ENCODE assay signal across 1 cellular context in the genomic region with DNA sequence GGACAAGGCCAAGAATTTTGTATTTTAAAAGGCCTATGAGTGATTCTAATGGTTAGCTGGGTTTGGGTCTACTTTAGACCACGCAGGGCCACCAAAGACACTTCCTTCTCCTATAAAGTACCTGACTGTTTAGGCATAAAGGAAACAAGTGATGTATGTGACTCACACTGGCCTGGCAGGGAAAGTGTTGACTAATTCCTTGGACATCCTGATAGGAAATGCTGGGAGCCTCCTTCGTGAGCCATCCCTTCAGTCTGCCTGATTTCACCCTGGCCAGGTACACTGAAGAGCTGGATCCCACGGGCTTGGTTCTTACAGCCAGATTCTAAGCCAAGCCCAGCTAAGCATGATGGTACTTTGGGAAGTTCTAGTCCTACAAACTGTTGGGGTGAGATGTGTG.
TF ChIP-seq lines count a peak whose summit lies in the region.

No MANE protein-coding gene starts in this region.

TF ChIP-seq in IMR-90, 13 proteins besides CTCF, POLR2A, EP300 and RAD21 (continued from another document):
- TF ChIP-seq MAZ (IDR thresholded peaks at IDR 0.05; ENCODE audit: borderline replicate concordance, low read depth, low read length) (no peak), MXI1 (IDR thresholded peaks at IDR 0.05; ENCODE audit: borderline replicate concordance, low read depth, low read length) (no peak)
- TF ChIP-seq, protein P1, sequence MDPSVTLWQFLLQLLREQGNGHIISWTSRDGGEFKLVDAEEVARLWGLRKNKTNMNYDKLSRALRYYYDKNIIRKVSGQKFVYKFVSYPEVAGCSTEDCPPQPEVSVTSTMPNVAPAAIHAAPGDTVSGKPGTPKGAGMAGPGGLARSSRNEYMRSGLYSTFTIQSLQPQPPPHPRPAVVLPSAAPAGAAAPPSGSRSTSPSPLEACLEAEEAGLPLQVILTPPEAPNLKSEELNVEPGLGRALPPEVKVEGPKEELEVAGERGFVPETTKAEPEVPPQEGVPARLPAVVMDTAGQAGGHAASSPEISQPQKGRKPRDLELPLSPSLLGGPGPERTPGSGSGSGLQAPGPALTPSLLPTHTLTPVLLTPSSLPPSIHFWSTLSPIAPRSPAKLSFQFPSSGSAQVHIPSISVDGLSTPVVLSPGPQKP (IDR thresholded peaks at IDR 0.05; ENCODE audit: borderline replicate concordance, low read depth, low read length) = no peak
